In genomic region chr9:126804198-126804695, GRCh38 we compare ENCODE assay signal across 8 cellular contexts. TPM values are rescaled to one million over a fixed set of nuclear protein-coding genes. Genes with fewer than 3 reads are reported as not detected.
DNase-seq lines count a peak whose midpoint lies in the region; ATAC-seq, FAIRE-seq and TF ChIP-seq lines count a peak whose summit lies in the region.

No MANE protein-coding gene starts in this region.

- H3K27ac ChIP-seq in right atrium auricular region (peak overlapping the region; percentile 95 to 96), aorta (ENCODE audit: low read depth in 1 of 2, low read length in 2 of 2) (no peak overlapping the region)

- peaks cover 2% of the 10 kb centered on the region for H3K36me3 ChIP-seq in right atrium auricular region
- no peaks in the 10 kb centered on the region for H3K36me3 ChIP-seq in bronchial epithelial cell (ENCODE audit: control insufficient read depth, insufficient read depth, low read length)
- no peaks in the 10 kb centered on the region for H3K36me3 ChIP-seq in aorta (ENCODE audit: control insufficient read depth in 1 of 2, insufficient read depth in 2 of 2, low read length in 1 of 2)

- H3K4me1 ChIP-seq in right atrium auricular region, result peaks cover 0 to 40% of the 10 kb centered on the region in 2 donors
- H3K4me1 ChIP-seq in mononuclear cell (ENCODE audit: insufficient read depth, low read length), result peaks cover 19% of the 10 kb centered on the region
- H3K4me1 ChIP-seq in aorta (ENCODE audit: control insufficient read depth in 1 of 2, insufficient read depth in 2 of 2, low read length in 2 of 2), result peaks cover 0 to 3% of the 10 kb centered on the region in 2 donors

- H3K27me3 ChIP-seq in right atrium auricular region (no peaks in the 10 kb centered on the region), bronchial epithelial cell (ENCODE audit: control insufficient read depth, insufficient read depth, low read length) (no peaks in the 10 kb centered on the region), mononuclear cell (ENCODE audit: insufficient read depth, low read length) (no peaks in the 10 kb centered on the region), aorta (ENCODE audit: control insufficient read depth in 1 of 2, insufficient read depth in 2 of 2, low read length in 1 of 2) (no peaks in the 10 kb centered on the region)

- 73 to 76% methylated on average over 16 of the region's 16 CpGs for WGBS in aorta, 2 donors

- intact Hi-C loops in Right ventricle myocardium inferior (cut with DNase I), result no loop called here
- intact Hi-C loops in aorta (cut with DNase I), result no loop called here

- DNase-seq in right atrium auricular region (ENCODE audit: low spot score) (no peak), Right ventricle myocardium inferior (ENCODE audit: missing footprints) (no peak), bronchial epithelial cell (ENCODE audit: low read depth) (no peak), aorta (no peak), GM20000 (ENCODE audit: low spot score) (no peak)
- DNase-seq in stimulated activated CD4-positive, alpha-beta T cell treated with anti-CD3 and anti-CD28 coated beads, Interleukin-2, amount 100 ng/mL, for 24 hours, result no peak

- peak overlapping the region; percentile 90 to 99 for H3K4me3 ChIP-seq in right atrium auricular region
- H3K4me3 ChIP-seq in bronchial epithelial cell (ENCODE audit: low read depth, low read length), result peak overlapping the region; percentile 75
- peak overlapping the region; percentile 75 for H3K4me3 ChIP-seq in mononuclear cell (ENCODE audit: low read length)
- peak overlapping the region; percentile 31 to 74 for H3K4me3 ChIP-seq in aorta (ENCODE audit: low read length in 2 of 2)

- no peak for FAIRE-seq in bronchial epithelial cell (lab: Jason Lieb, UNC)

- H3K9me3 ChIP-seq in right atrium auricular region, result no peaks in the 10 kb centered on the region
- no peaks in the 10 kb centered on the region for H3K9me3 ChIP-seq in mononuclear cell (ENCODE audit: low read depth, low read length)
- no peaks in the 10 kb centered on the region for H3K9me3 ChIP-seq in aorta (ENCODE audit: control insufficient read depth, low read length)

- ATAC-seq in Right ventricle myocardium inferior, result no peak
- no peak for ATAC-seq in aorta (ENCODE audit: low FRiP score)
- no peak for ATAC-seq in HG03097 (IDR thresholded peaks at IDR 0.05; ENCODE audit: low FRiP score, unreplicated experiment)

- TF ChIP-seq CTCF in right atrium auricular region (IDR thresholded peaks at IDR 0.05) (no peak), bronchial epithelial cell (IDR thresholded peaks at IDR 0.05; ENCODE audit: insufficient read depth, low read length, severe bottlenecking) (no peak), GM20000 (IDR thresholded peaks at IDR 0.05; ENCODE audit: extremely low read depth, missing control alignments) (no peak)

RNA-seq across cellular contexts. Expression of gene ZBTB43, which starts 0.6 kb away (rescaled TPM):
- 10 to 100 TPM; 11.8 to 15.1 TPM for total RNA-seq in right atrium auricular region
- total RNA-seq in Right ventricle myocardium inferior, result 35.1 TPM
- total RNA-seq in bronchial epithelial cell, result 12.8 and 21.9 TPM in 2 replicates
- 50.7 TPM for total RNA-seq in mononuclear cell
- 10 to 100 TPM; 12.8 to 18.4 TPM for total RNA-seq in aorta
- polyA plus RNA-seq in aorta, result 1 to 10 TPM in 1 of 2 donors, under 1 TPM in 1; 0.75 to 3.7 TPM

RNA-seq across cellular contexts. Expression of gene ZBTB34, which starts 56.2 kb away (rescaled TPM):
- total RNA-seq in right atrium auricular region (1 to 10 TPM; 3.5 to 6.2 TPM), Right ventricle myocardium inferior (6.3 TPM), bronchial epithelial cell (5.9 and 6.6 TPM in 2 replicates), mononuclear cell (10.9 TPM), aorta (10 to 100 TPM; 10.5 to 12.4 TPM)
- polyA plus RNA-seq in aorta, result 1 to 10 TPM; 2.1 to 2.3 TPM

Comparison
In these comparisons a context has a peak if more than half of its experiments do, and no peak if none do; other contexts are left out.
1. H3K27ac ChIP-seq: peak in right atrium auricular region (2 of 2); none in aorta (0 of 2).
2. Peak in every context shown above with its lines, with median percentiles within 50 percentile points of each other: H3K4me3 ChIP-seq.